In the genomic region with DNA sequence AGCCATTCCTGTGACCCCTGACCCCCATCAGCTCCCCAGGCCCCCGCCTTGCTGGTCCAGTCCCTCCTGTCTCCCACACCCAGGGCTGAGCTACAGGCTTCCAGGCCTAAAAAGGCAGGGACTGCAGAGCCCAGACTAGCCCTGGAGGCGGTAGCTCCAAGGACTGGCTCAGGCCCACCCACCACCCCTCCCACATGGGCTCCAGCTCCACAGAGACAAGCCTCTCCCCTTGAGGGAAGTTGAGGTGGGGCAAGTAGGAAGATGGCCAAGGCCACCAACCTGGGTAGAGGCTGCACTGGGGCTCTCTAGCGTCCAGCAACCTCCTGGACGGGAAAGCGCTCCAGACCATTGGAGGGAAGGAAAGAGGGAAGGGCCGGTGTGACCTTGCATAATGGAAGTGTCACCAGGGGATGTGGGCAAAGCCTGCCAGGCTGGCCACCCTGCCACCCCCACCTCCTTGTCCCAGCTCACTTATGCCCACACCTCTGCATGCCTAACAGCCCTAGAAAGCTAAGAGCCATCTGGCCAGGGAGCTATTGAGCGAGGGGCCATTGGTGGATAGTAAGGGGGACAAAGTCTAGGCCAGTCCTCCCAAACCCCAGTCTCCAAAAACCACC, we compare ENCODE assay signal across 15 cellular contexts.
DNase-seq lines count a peak whose midpoint lies in the region; ATAC-seq and TF ChIP-seq lines count a peak whose summit lies in the region.
"Had no signal": no experiment of that assay in that cellular context is flagged by ENCODE, and none has a peak within 500 bp of the region (broad histone marks: within the 10 kb centered on the region; RNA-seq: fewer than 3 reads in every experiment).

No MANE protein-coding gene starts in this region.

- no peak for TF ChIP-seq EP300 in stomach (IDR thresholded peaks at IDR 0.05)

- H3K79me1 ChIP-seq in mesenchymal stem cell (replicated peaks; ENCODE audit: low read length, poor library complexity, severe bottlenecking): peaks cover 9% of the 10 kb centered on the region

- no peaks in the 10 kb centered on the region for H3K9me3 ChIP-seq in duodenal mucosa (ENCODE audit: control insufficient read depth in 1 of 2, low read length in 2 of 2)
- no peaks in the 10 kb centered on the region for H3K9me3 ChIP-seq in mesenchymal stem cell (ENCODE audit: control insufficient read depth, low read length)
- no peaks in the 10 kb centered on the region for H3K9me3 ChIP-seq in stomach
- H3K9me3 ChIP-seq: MG63 had no signal

- H3K4me3 ChIP-seq in AG10803 (ENCODE audit: low read length): peak overlapping the region; percentile 3; the same call in 1 of the 2 replicates
- H3K4me3 ChIP-seq in duodenal mucosa (ENCODE audit: low read depth in 1 of 2, low read length in 2 of 2): peak overlapping the region in 1 of 2 donors; percentile 28
- no peak overlapping the region for H3K4me3 ChIP-seq in mesenchymal stem cell (ENCODE audit: insufficient read depth in 1 of 2, low read depth in 1 of 2, low read length in 2 of 2)
- H3K4me3 ChIP-seq in stomach: peak overlapping the region; percentile 55 to 67 (median 61)
- H3K4me3 ChIP-seq: GM23338, MG63 had no signal

- H3K9ac ChIP-seq in duodenal mucosa (ENCODE audit: low read depth in 1 of 2, low read length in 2 of 2) (no peak overlapping the region), mesenchymal stem cell (ENCODE audit: low read length) (no peak overlapping the region)

- H2AK5ac ChIP-seq in mesenchymal stem cell (ENCODE audit: low read length, severe bottlenecking): peak overlapping the region; percentile 24

- H4K91ac ChIP-seq in mesenchymal stem cell (ENCODE audit: low read length): peak overlapping the region; percentile 54

- ATAC-seq in GM21717 (IDR thresholded peaks at IDR 0.05; ENCODE audit: unreplicated experiment): no peak
- ATAC-seq: activated T-cell treated with anti-CD3 and anti-CD28 coated beads, Interleukin-2, amount 50 U/mL, for 72 hours; CD8-positive, alpha-beta T cell; GM23338 had no signal

- no peak overlapping the region for H3K14ac ChIP-seq in mesenchymal stem cell (ENCODE audit: low read length in 2 of 2)

- H3K4me1 ChIP-seq in duodenal mucosa (ENCODE audit: control insufficient read depth in 1 of 2, insufficient read depth in 2 of 2, low read length in 2 of 2): peaks cover 20 to 48% of the 10 kb centered on the region in 2 donors
- peaks cover 74% of the 10 kb centered on the region for H3K4me1 ChIP-seq in mesenchymal stem cell (ENCODE audit: control insufficient read depth, insufficient read depth, low read depth, low read length)
- peaks cover 53 to 98% (median 91%) of the 10 kb centered on the region in 4 donors for H3K4me1 ChIP-seq in stomach

- H3K18ac ChIP-seq in mesenchymal stem cell (ENCODE audit: low read depth in 1 of 2, low read length in 2 of 2): no peak overlapping the region

- no peak overlapping the region for H2BK15ac ChIP-seq in mesenchymal stem cell (ENCODE audit: low read depth, poor library complexity, severe bottlenecking)

- no peak overlapping the region for H3K4ac ChIP-seq in mesenchymal stem cell (ENCODE audit: low read depth in 1 of 2, low read length in 2 of 2)

- DNase-seq in AG10803 (ENCODE audit: low read depth) (no peak), mesenchymal stem cell (no peak), stomach (no peak), ureter (ENCODE audit: low spot score) (no peak), NCI-H748 treated with DMSO at 0.1 percent for 48 hours (lab: John Stamatoyannopoulos, UW) (no peak), NCI-H82 treated with DMSO at 0.1 percent for 48 hours (lab: John Stamatoyannopoulos, UW; ENCODE audit: unreplicated experiment) (no peak)
- DNase-seq: activated T-cell treated with anti-CD3 and anti-CD28 coated beads, Interleukin-2, amount 50 U/mL, for 72 hours; CD8-positive, alpha-beta T cell; MG63; NCI-H187; NCI-H510A treated with DMSO at 0.1 percent for 48 hours; OCI-M1 had no signal

- H2BK12ac ChIP-seq in mesenchymal stem cell (ENCODE audit: low read length in 2 of 2): peak overlapping the region in 1 of 2 experiments; percentile 33

- TF ChIP-seq POLR2A in stomach (IDR thresholded peaks at IDR 0.05): no peak

- H3K36me3 ChIP-seq in duodenal mucosa (ENCODE audit: control insufficient read depth in 1 of 2, insufficient read depth in 2 of 2, low read length in 2 of 2) (no peaks in the 10 kb centered on the region), mesenchymal stem cell (ENCODE audit: control insufficient read depth in 1 of 2, insufficient read depth in 2 of 2, low read depth in 1 of 2, low read length in 2 of 2) (peaks cover 8 to 15% of the 10 kb centered on the region in 2 experiments), stomach (peaks cover 0 to 9% (median 0%) of the 10 kb centered on the region in 4 donors)
- H3K36me3 ChIP-seq: MG63 had no signal

- no peak overlapping the region for H2BK5ac ChIP-seq in mesenchymal stem cell (ENCODE audit: low read depth, low read length, poor library complexity, severe bottlenecking)

- WGBS in mesenchymal stem cell: 100% methylated on average over 3 of the region's 7 CpGs
- 43 to 81% (median 69%) methylated on average over 5 to 7 of the region's 7 CpGs for WGBS in stomach, 5 donors

- H2AFZ ChIP-seq in mesenchymal stem cell (ENCODE audit: low read depth, low read length): no peak overlapping the region
- H2AFZ ChIP-seq: GM23338 had no signal

- no peak overlapping the region for H3K23ac ChIP-seq in mesenchymal stem cell (ENCODE audit: low read length in 2 of 2)

- H3K4me2 ChIP-seq in mesenchymal stem cell (ENCODE audit: low read length, poor library complexity, severe bottlenecking): no peak overlapping the region
- H3K4me2 ChIP-seq: GM23338 had no signal

- no peaks in the 10 kb centered on the region for H3K27me3 ChIP-seq in duodenal mucosa (ENCODE audit: control insufficient read depth in 1 of 2, insufficient read depth in 2 of 2, low read length in 2 of 2)
- no peaks in the 10 kb centered on the region for H3K27me3 ChIP-seq in mesenchymal stem cell (ENCODE audit: control insufficient read depth in 1 of 2, insufficient read depth in 1 of 2, low read length in 2 of 2)
- H3K27me3 ChIP-seq in stomach: no peaks in the 10 kb centered on the region
- H3K27me3 ChIP-seq: MG63 had no signal

- no peak overlapping the region for H2BK120ac ChIP-seq in mesenchymal stem cell (ENCODE audit: low read depth, low read length)

- peak overlapping the region; percentile 46 for H3K27ac ChIP-seq in duodenal mucosa (ENCODE audit: low read depth, low read length)
- no peak overlapping the region for H3K27ac ChIP-seq in mesenchymal stem cell (ENCODE audit: low read length, poor library complexity, severe bottlenecking)
- peak overlapping the region; percentile 39 to 92 (median 92) for H3K27ac ChIP-seq in stomach

- intact Hi-C loops in stomach (cut with DNase I; ENCODE audit: low total_unique reads): no loop called here

- TF ChIP-seq CTCF in AG10803 (conservative IDR thresholded peaks at IDR 0.05; ENCODE audit: low read length) (no peak), stomach (IDR thresholded peaks at IDR 0.05) (no peak)

- H4K8ac ChIP-seq in mesenchymal stem cell (ENCODE audit: low read length): no peak overlapping the region

Comparison
In these comparisons a context has a peak if more than half of its experiments do, and no peak if none do; other contexts are left out.
1. H3K4me3 ChIP-seq: peak in AG10803 (single experiment) and stomach (4 of 4); none in mesenchymal stem cell (0 of 2).